ENCODE assay signal across 24 cellular contexts in genomic region chr17:66767164-66767933, GRCh38.
DNase-seq lines count a peak whose midpoint lies in the region; ATAC-seq, FAIRE-seq and TF ChIP-seq lines count a peak whose summit lies in the region.
"Had no signal": no experiment of that assay in that cellular context is flagged by ENCODE, and none has a peak within 500 bp of the region (broad histone marks: within the 10 kb centered on the region; RNA-seq: fewer than 3 reads in every experiment).

No MANE protein-coding gene starts in this region.

- no peak for TF ChIP-seq CTCF in K562 (IDR thresholded peaks at IDR 0.05 in 2 of 3, conservative IDR thresholded peaks at IDR 0.05 in 1 of 3; ENCODE audit: insufficient read depth in 2 of 3, low read depth in 1 of 3, low read length in 3 of 3)

- H2AFZ ChIP-seq in K562 (ENCODE audit: low read depth, low read length): no peak overlapping the region

- no peaks in the 10 kb centered on the region for H3K9me1 ChIP-seq in K562 (ENCODE audit: control insufficient read depth, insufficient read depth, low read length)

- whole genome bisulfite sequencing in K562 (ENCODE audit: insufficient coverage, low coverage, missing lambda C conversion rate): 91% methylated on average over 3 of the region's 3 CpGs

- no peaks in the 10 kb centered on the region for H4K20me1 ChIP-seq in K562 (replicated peaks; ENCODE audit: control insufficient read depth, insufficient read depth, low read length)

- intact Hi-C loops in K562 (cut with micrococcal nuclease): no loop called here

- FAIRE-seq in K562 (lab: Jason Lieb, UNC): no peak
- FAIRE-seq: D721Med, kidney had no signal

- H3K4me2 ChIP-seq in K562 (ENCODE audit: insufficient read depth, low read length): no peak overlapping the region

- no TSS peak for BruUV-seq in K562 (replicated peaks; lab: Mats Ljungman, UMichigan)

- TF ChIP-seq RAD21 in K562 (CRISPR knock-in tag; conservative IDR thresholded peaks at IDR 0.05 in 1 of 2, IDR thresholded peaks at IDR 0.05 in 1 of 2): no peak

- CTCF ChIA-PET in K562 (lab: Yijun Ruan, JAX; ENCODE audit: low intra/inter-chr PET ratio): no interaction called here

- H3K4me1 ChIP-seq in K562 (replicated peaks in 1 of 2; ENCODE audit: control insufficient read depth in 2 of 2, insufficient read depth in 2 of 2, low read length in 2 of 2): no peaks in the 10 kb centered on the region
- H3K4me1 ChIP-seq: esophagus muscularis mucosa, gastrocnemius medialis had no signal

- no peaks in the 10 kb centered on the region for H3K9me3 ChIP-seq in K562 (replicated peaks; ENCODE audit: control insufficient read depth, insufficient read depth, low read depth, low read length)
- H3K9me3 ChIP-seq: esophagus muscularis mucosa, gastrocnemius medialis had no signal

- DNase-seq in NCI-H748 (lab: John Stamatoyannopoulos, UW; ENCODE audit: unreplicated experiment): peak; percentile 25
- no peak for DNase-seq in NCI-H748 treated with DMSO at 0.1 percent for 48 hours (lab: John Stamatoyannopoulos, UW)
- DNase-seq in DMS 273 (lab: John Stamatoyannopoulos, UW; ENCODE audit: unreplicated experiment): peak; percentile 94
- peak; percentile 89 for DNase-seq in NCI-H69 (lab: John Stamatoyannopoulos, UW)
- no peak for DNase-seq in K562 (ENCODE audit: extremely low read depth in 1 of 4, low spot score in 3 of 4)
- DNase-seq in stimulated activated CD4-positive, alpha-beta T cell treated with anti-CD3 and anti-CD28 coated beads, Interleukin-4, amount 100 ng/mL, for 4 hours: no peak
- DNase-seq: activated CD4-positive, alpha-beta T cell treated with anti-CD3 and anti-CD28 coated beads, Interleukin-2, amount 50 U/mL, for 1 hour; activated naive CD8-positive, alpha-beta T cell treated with anti-CD3 and anti-CD28 coated beads, Interleukin-2, amount 10 ng/mL, durations not matched to agents 7 days and 5 days; activated T-cell treated with anti-CD3 and anti-CD28 coated beads, Interleukin-2, amount 50 U/mL, for 1 hour; effector memory CD4-positive, alpha-beta T cell; gastrocnemius medialis; HFFc6; IMR-90; kidney; MM.1S; NCI-H187 treated with DMSO at 0.1 percent for 48 hours; OCI-M1; SHP77 treated with DMSO at 0.1 percent for 48 hours; T-cell had no signal

- no peaks in the 10 kb centered on the region; the same call in 2 of the 3 replicates for H3K36me3 ChIP-seq in K562 (ENCODE audit: control insufficient read depth, insufficient read depth, low read length)
- H3K36me3 ChIP-seq: esophagus muscularis mucosa, gastrocnemius medialis had no signal

- no peaks in the 10 kb centered on the region for H3K27me3 ChIP-seq in K562 (ENCODE audit: control insufficient read depth in 2 of 2, insufficient read depth in 2 of 2, low read length in 2 of 2)
- H3K27me3 ChIP-seq: esophagus muscularis mucosa, gastrocnemius medialis had no signal

- in situ Hi-C loops in K562 (cut with MboI): no loop called here

- H3K9ac ChIP-seq in K562 (ENCODE audit: insufficient read depth in 1 of 2, low read depth in 2 of 2, low read length in 2 of 2): no peak overlapping the region

- POLR2A ChIA-PET in K562 (lab: Yijun Ruan, JAX): no interaction called here

- no peak for TF ChIP-seq EP300 in K562 (IDR thresholded peaks at IDR 0.05; ENCODE audit: low read length)

- no peak for ATAC-seq in K562
- no peak for ATAC-seq in HG03108 (IDR thresholded peaks at IDR 0.05; ENCODE audit: unreplicated experiment)
- ATAC-seq in HG03175 (IDR thresholded peaks at IDR 0.05; ENCODE audit: unreplicated experiment): no peak
- ATAC-seq: gastrocnemius medialis, T-cell had no signal

- no peak overlapping the region for H3K4me3 ChIP-seq in K562
- H3K4me3 ChIP-seq: esophagus muscularis mucosa, gastrocnemius medialis had no signal

- H3K27ac ChIP-seq in K562 (ENCODE audit: extremely low read depth, low read depth, low read length): no peak overlapping the region
- H3K27ac ChIP-seq: esophagus muscularis mucosa, gastrocnemius medialis, HL-60 had no signal

- H3K79me2 ChIP-seq in K562 (ENCODE audit: control insufficient read depth, insufficient read depth, low read length): no peaks in the 10 kb centered on the region

- TF ChIP-seq POLR2A in K562 (conservative IDR thresholded peaks at IDR 0.05): no peak

TF ChIP-seq in K562, 482 proteins besides CTCF, POLR2A, EP300 and RAD21:
- TF ChIP-seq RAD51 (IDR thresholded peaks at IDR 0.05; ENCODE audit: borderline replicate concordance, low read depth): 0 out of 2 replicates have a peak, but pooled peaks have one; percentile 11
- TF ChIP-seq CBFA2T2 (conservative IDR thresholded peaks at IDR 0.05): no peak
- TF ChIP-seq PTRF (tag; IDR thresholded peaks at IDR 0.05): no peak
- TF ChIP-seq SPI1 (IDR thresholded peaks at IDR 0.05; ENCODE audit: borderline replicate concordance, low read depth, low read length): 0 out of 2 replicates have a peak, but pooled peaks have one; percentile 8
- no peak for TF ChIP-seq MNT (conservative IDR thresholded peaks at IDR 0.05)
- TF ChIP-seq ZNF316 (IDR thresholded peaks at IDR 0.05): peak; percentile 35; the same call in 1 of the 2 replicates
- TF ChIP-seq, protein P1, sequence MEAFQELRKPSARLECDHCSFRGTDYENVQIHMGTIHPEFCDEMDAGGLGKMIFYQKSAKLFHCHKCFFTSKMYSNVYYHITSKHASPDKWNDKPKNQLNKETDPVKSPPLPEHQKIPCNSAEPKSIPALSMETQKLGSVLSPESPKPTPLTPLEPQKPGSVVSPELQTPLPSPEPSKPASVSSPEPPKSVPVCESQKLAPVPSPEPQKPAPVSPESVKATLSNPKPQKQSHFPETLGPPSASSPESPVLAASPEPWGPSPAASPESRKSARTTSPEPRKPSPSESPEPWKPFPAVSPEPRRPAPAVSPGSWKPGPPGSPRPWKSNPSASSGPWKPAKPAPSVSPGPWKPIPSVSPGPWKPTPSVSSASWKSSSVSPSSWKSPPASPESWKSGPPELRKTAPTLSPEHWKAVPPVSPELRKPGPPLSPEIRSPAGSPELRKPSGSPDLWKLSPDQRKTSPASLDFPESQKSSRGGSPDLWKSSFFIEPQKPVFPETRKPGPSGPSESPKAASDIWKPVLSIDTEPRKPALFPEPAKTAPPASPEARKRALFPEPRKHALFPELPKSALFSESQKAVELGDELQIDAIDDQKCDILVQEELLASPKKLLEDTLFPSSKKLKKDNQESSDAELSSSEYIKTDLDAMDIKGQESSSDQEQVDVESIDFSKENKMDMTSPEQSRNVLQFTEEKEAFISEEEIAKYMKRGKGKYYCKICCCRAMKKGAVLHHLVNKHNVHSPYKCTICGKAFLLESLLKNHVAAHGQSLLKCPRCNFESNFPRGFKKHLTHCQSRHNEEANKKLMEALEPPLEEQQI (IDR thresholded peaks at IDR 0.05): no peak
- TF ChIP-seq NFYB (IDR thresholded peaks at IDR 0.05; ENCODE audit: extremely low read depth, insufficient read length): peak; percentile 64
- TF ChIP-seq POU5F1 (IDR thresholded peaks at IDR 0.05; ENCODE audit: borderline replicate concordance, low read depth, low read length, partially characterized antibody): no peak
- TF ChIP-seq, protein P2, sequence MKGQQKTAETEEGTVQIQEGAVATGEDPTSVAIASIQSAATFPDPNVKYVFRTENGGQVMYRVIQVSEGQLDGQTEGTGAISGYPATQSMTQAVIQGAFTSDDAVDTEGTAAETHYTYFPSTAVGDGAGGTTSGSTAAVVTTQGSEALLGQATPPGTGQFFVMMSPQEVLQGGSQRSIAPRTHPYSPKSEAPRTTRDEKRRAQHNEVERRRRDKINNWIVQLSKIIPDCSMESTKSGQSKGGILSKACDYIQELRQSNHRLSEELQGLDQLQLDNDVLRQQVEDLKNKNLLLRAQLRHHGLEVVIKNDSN (CRISPR knock-in tag; IDR thresholded peaks at IDR 0.05): peak; percentile 57
- TF ChIP-seq HINFP (tag; conservative IDR thresholded peaks at IDR 0.05; ENCODE audit: low read depth): no peak

Comparison
In these comparisons a context has a peak if more than half of its experiments do, and no peak if none do; other contexts are left out.
1. DNase-seq: peak in NCI-H748 (single experiment), DMS 273 (single experiment) and NCI-H69 (single experiment); none in NCI-H748 treated with DMSO at 0.1 percent for 48 hours (single experiment), K562 (0 of 4) and stimulated activated CD4-positive, alpha-beta T cell treated with anti-CD3 and anti-CD28 coated beads, Interleukin-4, amount 100 ng/mL, for 4 hours (0 of 2).